Comparison of ENCODE assay signal across 12 cellular contexts in genomic region chr2:120935339-120936313, GRCh38.
DNase-seq lines count a peak whose midpoint lies in the region; ATAC-seq and TF ChIP-seq lines count a peak whose summit lies in the region.
"Had no signal": no experiment of that assay in that cellular context is flagged by ENCODE, and none has a peak within 500 bp of the region (broad histone marks: within the 10 kb centered on the region; RNA-seq: fewer than 3 reads in every experiment).

No MANE protein-coding gene starts in this region.

- H3K36me3 ChIP-seq in HCT116 (ENCODE audit: control insufficient read depth in 1 of 2, insufficient read depth in 2 of 2, low read length in 2 of 2), result no peaks in the 10 kb centered on the region
- no peaks in the 10 kb centered on the region for H3K36me3 ChIP-seq in testis (ENCODE audit: low read depth, missing control alignments)

- intact Hi-C loops in HCT116 (cut with micrococcal nuclease), result loop anchor here (5.0 kb wide), 1 partner anchor 198 kb away; the partner anchor contains the start of gene GLI2
- intact Hi-C loops in testis (cut with DNase I; ENCODE audit: low total_unique reads), result no loop called here

- H2AFZ ChIP-seq in HCT116 (ENCODE audit: low read depth, low read length, poor library complexity, severe bottlenecking), result no peak overlapping the region

- BruUV-seq in HCT116 (replicated peaks; lab: Mats Ljungman, UMichigan), result no TSS peak

- H3K4me2 ChIP-seq in HCT116 (ENCODE audit: low read length), result peak overlapping the region; percentile 88

- POLR2A ChIA-PET in HCT116 (lab: Charles Lee), result interaction anchor here (1.2 to 1.6 kb wide), 2 partner anchors 21 to 139 kb away, joined by 5 to 9 read pairs; no protein-coding TSS in a partner anchor

- ATAC-seq in HCT116 (peak; percentile 50), left lobe of liver (peak; percentile 30)
- ATAC-seq: stimulated activated effector memory CD8-positive, alpha-beta T cell treated with anti-CD3 and anti-CD28 coated beads, Interleukin-12 subunit alpha, Interleukin-12 subunit beta, amount 100 ng/mL, for 72 hours had no signal

- no peak for TF ChIP-seq RAD21 in HCT116 (IDR thresholded peaks at IDR 0.05; ENCODE audit: low read depth)

- H3K4me3 ChIP-seq in HCT116 (replicated peaks in 1 of 2; ENCODE audit: low read depth in 1 of 2, low read length in 2 of 2) (peak overlapping the region; percentile 21 to 47), testis (no peak overlapping the region)

- TF ChIP-seq CTCF in HCT116 (IDR thresholded peaks at IDR 0.05 in 2 of 3, conservative IDR thresholded peaks at IDR 0.05 in 1 of 3; ENCODE audit: borderline replicate concordance in 1 of 3, insufficient read depth in 1 of 3, low read depth in 2 of 3, low read length in 2 of 3), result no peak
- no peak for TF ChIP-seq CTCF in testis (IDR thresholded peaks at IDR 0.05)

- peak overlapping the region; percentile 64 for H3K27ac ChIP-seq in HCT116 (ENCODE audit: low read depth, low read length)
- peak overlapping the region; percentile 14 to 39 for H3K27ac ChIP-seq in testis
- H3K27ac ChIP-seq: HL-60 had no signal

- no peaks in the 10 kb centered on the region; a peak in 1 of 4 replicates for H3K9me3 ChIP-seq in HCT116 (ENCODE audit: control insufficient read depth in 1 of 2, insufficient read depth in 1 of 2, low read depth in 1 of 2, low read length in 2 of 2)
- H3K9me3 ChIP-seq in testis, result no peaks in the 10 kb centered on the region

- H3K79me2 ChIP-seq in HCT116 (ENCODE audit: insufficient read depth, low read length), result no peaks in the 10 kb centered on the region

- CTCF ChIA-PET in HCT116 (lab: Charles Lee), result interaction anchor here (1.4 kb wide), 1 partner anchor 240 kb away, joined by 4 read pairs; no protein-coding TSS in a partner anchor

- 43 to 50% methylated on average over 18 to 26 of the region's 26 CpGs for WGBS in testis, 2 donors

- H3K4me1 ChIP-seq in HCT116 (ENCODE audit: control insufficient read depth in 1 of 2, insufficient read depth in 2 of 2, low read length in 2 of 2), result peaks cover 30 to 67% of the 10 kb centered on the region in 2 experiments
- H3K4me1 ChIP-seq in testis, result peaks cover 68% of the 10 kb centered on the region

- peaks cover 8% of the 10 kb centered on the region; the same call in 1 of the 2 replicates for H3K27me3 ChIP-seq in HCT116 (ENCODE audit: insufficient read depth, low read length)
- no peaks in the 10 kb centered on the region for H3K27me3 ChIP-seq in testis

- TF ChIP-seq POLR2A in HCT116 (IDR thresholded peaks at IDR 0.05; ENCODE audit: borderline replicate concordance, extremely low read depth, insufficient read depth, insufficient read length) (no peak), testis (IDR thresholded peaks at IDR 0.05) (no peak)

- no peaks in the 10 kb centered on the region for H3K9me2 ChIP-seq in HCT116 (ENCODE audit: insufficient read depth)

- RAD21 ChIA-PET in HCT116 (lab: Charles Lee; ENCODE audit: low non-redundant PET in 1 of 2, low total read pairs in 2 of 2, uncharacterized antibody in 2 of 2, unreplicated experiment in 2 of 2), result interaction anchor here in 1 of 2 experiments (0.6 to 1.5 kb wide), 2 partner anchors 21 to 24 kb away, joined by 3 to 8 read pairs; no protein-coding TSS in a partner anchor

- DNase-seq in HCT116 (ENCODE audit: low read depth, low spot score) (no peak), amniotic stem cell (lab: John Stamatoyannopoulos, UW) (peak; percentile 34), left lobe of liver (ENCODE audit: low spot score) (no peak), testis (no peak), NCI-H2171 treated with DMSO at 0.1 percent for 48 hours (lab: John Stamatoyannopoulos, UW) (no peak), D341Med (ENCODE audit: low spot score) (no peak), cerebellar nuclear complex (lab: John Stamatoyannopoulos, UW) (no peak)
- DNase-seq in activated CD4-positive, alpha-beta T cell treated with anti-CD3 and anti-CD28 coated beads, Interleukin-2, amount 50 U/mL, for 1 hour, result no peak
- DNase-seq: activated naive CD4-positive, alpha-beta T cell treated with anti-CD3 and anti-CD28 coated beads, Interleukin-2, amount 50 U/mL, for 16 hours; NCI-H446 treated with DMSO at 0.1 percent for 48 hours had no signal

- H4K20me1 ChIP-seq in HCT116 (ENCODE audit: insufficient read depth), result no peaks in the 10 kb centered on the region

- H3K9ac ChIP-seq in HCT116 (ENCODE audit: low read length), result peak overlapping the region; percentile 41

TF ChIP-seq in HCT116, 20 proteins besides CTCF, POLR2A, EP300 and RAD21:
- TF ChIP-seq TCF7L2 (IDR thresholded peaks at IDR 0.05; ENCODE audit: borderline replicate concordance, extremely low read depth, insufficient read depth, insufficient read length), result peak; percentile 95
- TF ChIP-seq ZNF274 (IDR thresholded peaks at IDR 0.05; ENCODE audit: low read depth, low read length), result no peak
- 0 out of 2 replicates have a peak, but pooled peaks have one; percentile 32 for TF ChIP-seq JUND (IDR thresholded peaks at IDR 0.05)
- 0 out of 2 replicates have a peak, but pooled peaks have one; percentile 22 for TF ChIP-seq FOSL1 (IDR thresholded peaks at IDR 0.05; ENCODE audit: low read depth)
- peak; percentile 33; the same call in 1 of the 2 replicates for TF ChIP-seq SP1 (IDR thresholded peaks at IDR 0.05; ENCODE audit: low read depth)

Comparison
In these comparisons a context has a peak if more than half of its experiments do, and no peak if none do; other contexts are left out.
1. H3K4me3 ChIP-seq: peak in HCT116 (2 of 2); none in testis (0 of 2).